In the genomic region with DNA sequence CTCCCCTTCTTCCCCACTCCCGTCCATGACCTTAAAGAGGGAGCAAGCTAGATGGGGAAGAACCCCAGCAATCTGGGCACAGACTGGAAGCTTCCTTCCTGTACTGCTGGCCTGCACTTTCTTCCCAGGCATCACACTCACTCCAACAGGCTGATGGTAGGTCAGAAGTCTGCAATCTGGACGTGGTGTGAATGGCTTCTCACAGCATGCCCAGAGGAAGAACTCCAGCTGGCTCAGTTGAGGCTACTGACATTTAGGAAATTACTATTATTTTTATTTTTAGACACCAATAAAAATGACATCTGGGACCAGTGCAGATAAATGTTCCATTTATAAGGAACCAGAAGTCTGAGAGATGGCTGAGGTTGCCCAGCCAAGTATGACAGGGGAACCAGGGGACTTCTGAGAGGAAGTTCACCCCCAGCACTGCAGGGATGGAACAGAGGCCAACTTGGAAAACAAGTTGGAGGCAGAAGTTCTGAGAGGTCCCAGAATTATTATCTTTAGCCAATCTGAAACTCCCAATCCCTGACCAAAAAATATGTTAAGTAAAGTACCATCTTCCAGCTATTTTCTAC, we compare ENCODE assay signal across 18 cellular contexts.
DNase-seq lines count a peak whose midpoint lies in the region; ATAC-seq and TF ChIP-seq lines count a peak whose summit lies in the region.
"Had no signal": no experiment of that assay in that cellular context is flagged by ENCODE, and none has a peak within 500 bp of the region (broad histone marks: within the 10 kb centered on the region; RNA-seq: fewer than 3 reads in every experiment).

No MANE protein-coding gene starts in this region.

- peaks cover 14% of the 10 kb centered on the region for H3K9me3 Mint-ChIP-seq in GM23338
- H3K9me3 Mint-ChIP-seq: CD8-positive, alpha-beta T cell had no signal

- peak overlapping the region; percentile 5 for H2AFZ ChIP-seq in parathyroid adenoma
- no peak overlapping the region for H2AFZ ChIP-seq in GM23338

- H3K27ac ChIP-seq in heart left ventricle, result no peak overlapping the region
- H3K27ac ChIP-seq in right atrium auricular region, result no peak overlapping the region
- H3K27ac ChIP-seq in parathyroid adenoma, result no peak overlapping the region
- no peak overlapping the region for H3K27ac ChIP-seq in GM23338 (ENCODE audit: low read depth)
- H3K27ac ChIP-seq: C4-2B, HL-60 had no signal

- H3K4me3 Mint-ChIP-seq in GM23338, result no peak overlapping the region
- H3K4me3 Mint-ChIP-seq: CD8-positive, alpha-beta T cell had no signal

- TF ChIP-seq CTCF in heart left ventricle (IDR thresholded peaks at IDR 0.05) (no peak), right atrium auricular region (IDR thresholded peaks at IDR 0.05) (no peak), parathyroid adenoma (IDR thresholded peaks at IDR 0.05) (no peak), GM23338 (conservative IDR thresholded peaks at IDR 0.05; ENCODE audit: low read depth in 2 of 2) (no peak)

- no peak for TF ChIP-seq POLR2A in heart left ventricle (IDR thresholded peaks at IDR 0.05)

- intact Hi-C loops in heart left ventricle (cut with DNase I) (no loop called here), left cardiac atrium (cut with DNase I) (no loop called here), posterior cingulate gyrus (cut with DNase I) (no loop called here)

- H3K9me3 ChIP-seq in heart left ventricle, result no peaks in the 10 kb centered on the region
- no peaks in the 10 kb centered on the region for H3K9me3 ChIP-seq in right atrium auricular region
- no peaks in the 10 kb centered on the region for H3K9me3 ChIP-seq in parathyroid adenoma (ENCODE audit: control insufficient read depth, low read length)

- peaks cover 9% of the 10 kb centered on the region for H3K36me3 Mint-ChIP-seq in GM23338 (ENCODE audit: low read depth)
- H3K36me3 Mint-ChIP-seq: CD8-positive, alpha-beta T cell had no signal

- no peaks in the 10 kb centered on the region for H3K79me2 ChIP-seq in parathyroid adenoma
- H3K79me2 ChIP-seq in GM23338 (replicated peaks; ENCODE audit: insufficient read depth), result no peaks in the 10 kb centered on the region

- no peaks in the 10 kb centered on the region for H3K27me3 Mint-ChIP-seq in GM23338 (ENCODE audit: insufficient read depth, low read depth, poor library complexity)

- ATAC-seq in heart left ventricle, result peak in 3 of 4 donors; percentile 33 to 66 (median 66)
- ATAC-seq in left cardiac atrium, result peak; percentile 61 to 64
- no peak for ATAC-seq in GM23338
- ATAC-seq: CD8-positive, alpha-beta T cell; HCT116 had no signal

- H3K4me2 ChIP-seq in parathyroid adenoma (ENCODE audit: low read length), result no peak overlapping the region
- H3K4me2 ChIP-seq in GM23338, result no peak overlapping the region

- no peaks in the 10 kb centered on the region for H3F3A ChIP-seq in GM23338 (replicated peaks; ENCODE audit: low read depth)

- no peak overlapping the region for H3K27ac Mint-ChIP-seq in GM23338
- H3K27ac Mint-ChIP-seq: CD8-positive, alpha-beta T cell had no signal

- H3K4me1 Mint-ChIP-seq in GM23338, result no peaks in the 10 kb centered on the region; the same call in 2 of the 3 replicates

- no peaks in the 10 kb centered on the region for H4K20me1 ChIP-seq in GM23338 (replicated peaks; ENCODE audit: insufficient read depth)

- H3K27me3 ChIP-seq in heart left ventricle, result no peaks in the 10 kb centered on the region
- H3K27me3 ChIP-seq in right atrium auricular region, result no peaks in the 10 kb centered on the region
- no peaks in the 10 kb centered on the region for H3K27me3 ChIP-seq in parathyroid adenoma (ENCODE audit: control insufficient read depth, insufficient read depth, low read length)
- H3K27me3 ChIP-seq in GM23338 (ENCODE audit: insufficient read depth), result no peaks in the 10 kb centered on the region

- H3K9me2 ChIP-seq in GM23338 (ENCODE audit: insufficient read depth), result peaks cover 4% of the 10 kb centered on the region; the same call in 1 of the 2 replicates

- WGBS in heart left ventricle, 4 donors, result 48 to 65% (median 60%) methylated on average over 2 of the region's 2 CpGs

- H3K9ac ChIP-seq in parathyroid adenoma, result no peak overlapping the region

- H3K4me1 ChIP-seq in heart left ventricle (peaks cover 0 to 20% (median 3%) of the 10 kb centered on the region in 12 donors), right atrium auricular region (no peaks in the 10 kb centered on the region), parathyroid adenoma (peaks cover 5% of the 10 kb centered on the region), GM23338 (ENCODE audit: insufficient read depth) (no peaks in the 10 kb centered on the region)

- H3K4me3 ChIP-seq in heart left ventricle (no peak overlapping the region), right atrium auricular region (no peak overlapping the region), parathyroid adenoma (ENCODE audit: low read depth, low read length) (no peak overlapping the region), GM23338 (no peak overlapping the region)

- H3K36me3 ChIP-seq in heart left ventricle, result no peaks in the 10 kb centered on the region
- no peaks in the 10 kb centered on the region for H3K36me3 ChIP-seq in right atrium auricular region
- no peaks in the 10 kb centered on the region for H3K36me3 ChIP-seq in parathyroid adenoma (ENCODE audit: control insufficient read depth, insufficient read depth, low read length)
- no peaks in the 10 kb centered on the region for H3K36me3 ChIP-seq in GM23338 (ENCODE audit: insufficient read depth)

- DNase-seq in heart left ventricle (peak in 2 of 5 donors; percentile 21 to 31), right atrium auricular region (ENCODE audit: low spot score) (no peak), cerebellar cortex (ENCODE audit: low spot score) (peak; percentile 68), left cardiac atrium (no peak), GM23338 (ENCODE audit: low spot score) (no peak), SKM-1 (lab: John Stamatoyannopoulos, UW; ENCODE audit: unreplicated experiment) (no peak), posterior cingulate gyrus (no peak)
- DNase-seq: ACHN; CD8-positive, alpha-beta T cell; COR-L47; DMS153; DMS79 treated with DMSO at 0.1 percent for 48 hours; EL; GDM1 had no signal

TF ChIP-seq in GM23338, 12 proteins besides CTCF, POLR2A, EP300 and RAD21 (continues in another document):
- TF ChIP-seq, protein P1, sequence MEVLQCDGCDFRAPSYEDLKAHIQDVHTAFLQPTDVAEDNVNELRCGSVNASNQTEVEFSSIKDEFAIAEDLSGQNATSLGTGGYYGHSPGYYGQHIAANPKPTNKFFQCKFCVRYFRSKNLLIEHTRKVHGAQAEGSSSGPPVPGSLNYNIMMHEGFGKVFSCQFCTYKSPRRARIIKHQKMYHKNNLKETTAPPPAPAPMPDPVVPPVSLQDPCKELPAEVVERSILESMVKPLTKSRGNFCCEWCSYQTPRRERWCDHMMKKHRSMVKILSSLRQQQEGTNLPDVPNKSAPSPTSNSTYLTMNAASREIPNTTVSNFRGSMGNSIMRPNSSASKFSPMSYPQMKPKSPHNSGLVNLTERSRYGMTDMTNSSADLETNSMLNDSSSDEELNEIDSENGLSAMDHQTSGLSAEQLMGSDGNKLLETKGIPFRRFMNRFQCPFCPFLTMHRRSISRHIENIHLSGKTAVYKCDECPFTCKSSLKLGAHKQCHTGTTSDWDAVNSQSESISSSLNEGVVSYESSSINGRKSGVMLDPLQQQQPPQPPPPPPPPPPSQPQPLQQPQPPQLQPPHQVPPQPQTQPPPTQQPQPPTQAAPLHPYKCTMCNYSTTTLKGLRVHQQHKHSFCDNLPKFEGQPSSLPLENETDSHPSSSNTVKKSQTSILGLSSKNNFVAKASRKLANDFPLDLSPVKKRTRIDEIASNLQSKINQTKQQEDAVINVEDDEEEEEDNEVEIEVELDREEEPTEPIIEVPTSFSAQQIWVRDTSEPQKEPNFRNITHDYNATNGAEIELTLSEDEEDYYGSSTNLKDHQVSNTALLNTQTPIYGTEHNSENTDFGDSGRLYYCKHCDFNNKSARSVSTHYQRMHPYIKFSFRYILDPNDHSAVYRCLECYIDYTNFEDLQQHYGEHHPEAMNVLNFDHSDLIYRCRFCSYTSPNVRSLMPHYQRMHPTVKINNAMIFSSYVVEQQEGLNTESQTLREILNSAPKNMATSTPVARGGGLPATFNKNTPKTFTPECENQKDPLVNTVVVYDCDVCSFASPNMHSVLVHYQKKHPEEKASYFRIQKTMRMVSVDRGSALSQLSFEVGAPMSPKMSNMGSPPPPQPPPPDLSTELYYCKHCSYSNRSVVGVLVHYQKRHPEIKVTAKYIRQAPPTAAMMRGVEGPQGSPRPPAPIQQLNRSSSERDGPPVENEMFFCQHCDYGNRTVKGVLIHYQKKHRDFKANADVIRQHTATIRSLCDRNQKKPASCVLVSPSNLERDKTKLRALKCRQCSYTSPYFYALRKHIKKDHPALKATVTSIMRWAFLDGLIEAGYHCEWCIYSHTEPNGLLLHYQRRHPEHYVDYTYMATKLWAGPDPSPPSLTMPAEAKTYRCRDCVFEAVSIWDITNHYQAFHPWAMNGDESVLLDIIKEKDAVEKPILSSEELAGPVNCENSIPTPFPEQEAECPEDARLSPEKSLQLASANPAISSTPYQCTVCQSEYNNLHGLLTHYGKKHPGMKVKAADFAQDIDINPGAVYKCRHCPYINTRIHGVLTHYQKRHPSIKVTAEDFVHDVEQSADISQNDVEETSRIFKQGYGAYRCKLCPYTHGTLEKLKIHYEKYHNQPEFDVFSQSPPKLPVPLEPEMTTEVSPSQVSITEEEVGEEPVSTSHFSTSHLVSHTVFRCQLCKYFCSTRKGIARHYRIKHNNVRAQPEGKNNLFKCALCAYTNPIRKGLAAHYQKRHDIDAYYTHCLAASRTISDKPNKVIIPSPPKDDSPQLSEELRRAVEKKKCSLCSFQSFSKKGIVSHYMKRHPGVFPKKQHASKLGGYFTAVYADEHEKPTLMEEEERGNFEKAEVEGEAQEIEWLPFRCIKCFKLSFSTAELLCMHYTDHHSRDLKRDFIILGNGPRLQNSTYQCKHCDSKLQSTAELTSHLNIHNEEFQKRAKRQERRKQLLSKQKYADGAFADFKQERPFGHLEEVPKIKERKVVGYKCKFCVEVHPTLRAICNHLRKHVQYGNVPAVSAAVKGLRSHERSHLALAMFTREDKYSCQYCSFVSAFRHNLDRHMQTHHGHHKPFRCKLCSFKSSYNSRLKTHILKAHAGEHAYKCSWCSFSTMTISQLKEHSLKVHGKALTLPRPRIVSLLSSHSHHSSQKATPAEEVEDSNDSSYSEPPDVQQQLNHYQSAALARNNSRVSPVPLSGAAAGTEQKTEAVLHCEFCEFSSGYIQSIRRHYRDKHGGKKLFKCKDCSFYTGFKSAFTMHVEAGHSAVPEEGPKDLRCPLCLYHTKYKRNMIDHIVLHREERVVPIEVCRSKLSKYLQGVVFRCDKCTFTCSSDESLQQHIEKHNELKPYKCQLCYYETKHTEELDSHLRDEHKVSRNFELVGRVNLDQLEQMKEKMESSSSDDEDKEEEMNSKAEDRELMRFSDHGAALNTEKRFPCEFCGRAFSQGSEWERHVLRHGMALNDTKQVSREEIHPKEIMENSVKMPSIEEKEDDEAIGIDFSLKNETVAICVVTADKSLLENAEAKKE (CRISPR knock-in tag; IDR thresholded peaks at IDR 0.05), result no peak
- TF ChIP-seq JUNB (IDR thresholded peaks at IDR 0.05; ENCODE audit: unreplicated experiment), result no peak
- TF ChIP-seq STAT1 (IDR thresholded peaks at IDR 0.05; ENCODE audit: unreplicated experiment), result no peak
